ENCODE assay signal across 1 cellular context in the genomic region with DNA sequence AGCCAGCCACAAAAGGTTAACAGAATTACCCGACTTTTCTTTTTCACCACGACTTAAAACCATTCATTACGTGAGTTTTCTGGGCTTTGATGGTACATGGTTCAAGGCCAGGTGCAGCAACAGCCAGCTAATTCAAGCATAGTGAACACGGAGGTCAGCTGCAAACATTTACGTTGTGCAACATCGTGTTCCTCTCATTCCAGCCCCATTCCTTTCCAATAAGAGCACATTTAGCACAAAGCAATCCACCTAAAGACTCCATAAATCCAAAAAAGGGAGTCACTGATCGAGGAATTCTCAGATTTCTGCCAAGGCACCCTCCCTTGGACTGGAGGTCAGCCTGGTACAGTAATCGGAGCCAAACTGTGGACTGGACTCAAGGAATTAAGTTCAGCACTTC.
TF ChIP-seq lines count a peak whose summit lies in the region.

No MANE protein-coding gene starts in this region.

TF ChIP-seq in GM12878, 131 proteins besides CTCF, POLR2A, EP300 and RAD21 (continued from another document):
- TF ChIP-seq PAX5 (IDR thresholded peaks at IDR 0.05; ENCODE audit: borderline replicate concordance, low read depth, low read length) (no peak), BRCA1 (IDR thresholded peaks at IDR 0.05; ENCODE audit: low read depth, low read length) (no peak), MXI1 (IDR thresholded peaks at IDR 0.05; ENCODE audit: low read depth, low read length) (no peak), CBX3 (IDR thresholded peaks at IDR 0.05; ENCODE audit: borderline replicate concordance, low read depth) (no peak), CHD1 (IDR thresholded peaks at IDR 0.05; ENCODE audit: low read depth, low read length) (no peak), CHD2 (IDR thresholded peaks at IDR 0.05; ENCODE audit: borderline replicate concordance, low read depth, low read length) (no peak), TARDBP (IDR thresholded peaks at IDR 0.05; ENCODE audit: borderline replicate concordance) (no peak), TAF1 (IDR thresholded peaks at IDR 0.05; ENCODE audit: borderline replicate concordance, low read depth, low read length) (no peak), SMAD1 (IDR thresholded peaks at IDR 0.05; ENCODE audit: low read depth, partially characterized antibody) (no peak)
- TF ChIP-seq, protein P1, sequence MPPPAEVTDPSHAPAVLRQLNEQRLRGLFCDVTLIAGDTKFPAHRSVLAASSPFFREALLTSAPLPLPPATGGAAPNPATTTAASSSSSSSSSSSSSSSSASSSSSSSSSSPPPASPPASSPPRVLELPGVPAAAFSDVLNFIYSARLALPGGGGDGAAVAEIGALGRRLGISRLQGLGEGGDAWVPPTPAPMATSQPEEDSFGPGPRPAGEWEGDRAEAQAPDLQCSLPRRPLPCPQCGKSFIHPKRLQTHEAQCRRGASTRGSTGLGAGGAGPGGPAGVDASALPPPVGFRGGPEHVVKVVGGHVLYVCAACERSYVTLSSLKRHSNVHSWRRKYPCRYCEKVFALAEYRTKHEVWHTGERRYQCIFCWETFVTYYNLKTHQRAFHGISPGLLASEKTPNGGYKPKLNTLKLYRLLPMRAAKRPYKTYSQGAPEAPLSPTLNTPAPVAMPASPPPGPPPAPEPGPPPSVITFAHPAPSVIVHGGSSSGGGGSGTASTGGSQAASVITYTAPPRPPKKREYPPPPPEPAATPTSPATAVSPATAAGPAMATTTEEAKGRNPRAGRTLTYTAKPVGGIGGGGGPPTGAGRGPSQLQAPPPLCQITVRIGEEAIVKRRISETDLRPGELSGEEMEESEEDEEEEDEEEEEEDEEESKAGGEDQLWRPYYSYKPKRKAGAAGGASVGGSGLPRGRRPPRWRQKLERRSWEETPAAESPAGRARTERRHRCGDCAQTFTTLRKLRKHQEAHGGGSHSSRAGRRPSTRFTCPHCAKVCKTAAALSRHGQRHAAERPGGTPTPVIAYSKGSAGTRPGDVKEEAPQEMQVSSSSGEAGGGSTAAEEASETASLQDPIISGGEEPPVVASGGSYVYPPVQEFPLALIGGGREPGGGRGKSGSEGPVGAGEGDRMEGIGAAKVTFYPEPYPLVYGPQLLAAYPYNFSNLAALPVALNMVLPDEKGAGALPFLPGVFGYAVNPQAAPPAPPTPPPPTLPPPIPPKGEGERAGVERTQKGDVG (CRISPR knock-in tag; IDR thresholded peaks at IDR 0.05), result no peak
- TF ChIP-seq, protein P2, sequence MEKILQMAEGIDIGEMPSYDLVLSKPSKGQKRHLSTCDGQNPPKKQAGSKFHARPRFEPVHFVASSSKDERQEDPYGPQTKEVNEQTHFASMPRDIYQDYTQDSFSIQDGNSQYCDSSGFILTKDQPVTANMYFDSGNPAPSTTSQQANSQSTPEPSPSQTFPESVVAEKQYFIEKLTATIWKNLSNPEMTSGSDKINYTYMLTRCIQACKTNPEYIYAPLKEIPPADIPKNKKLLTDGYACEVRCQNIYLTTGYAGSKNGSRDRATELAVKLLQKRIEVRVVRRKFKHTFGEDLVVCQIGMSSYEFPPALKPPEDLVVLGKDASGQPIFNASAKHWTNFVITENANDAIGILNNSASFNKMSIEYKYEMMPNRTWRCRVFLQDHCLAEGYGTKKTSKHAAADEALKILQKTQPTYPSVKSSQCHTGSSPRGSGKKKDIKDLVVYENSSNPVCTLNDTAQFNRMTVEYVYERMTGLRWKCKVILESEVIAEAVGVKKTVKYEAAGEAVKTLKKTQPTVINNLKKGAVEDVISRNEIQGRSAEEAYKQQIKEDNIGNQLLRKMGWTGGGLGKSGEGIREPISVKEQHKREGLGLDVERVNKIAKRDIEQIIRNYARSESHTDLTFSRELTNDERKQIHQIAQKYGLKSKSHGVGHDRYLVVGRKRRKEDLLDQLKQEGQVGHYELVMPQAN (conservative IDR thresholded peaks at IDR 0.05), result no peak
- TF ChIP-seq, protein P3, sequence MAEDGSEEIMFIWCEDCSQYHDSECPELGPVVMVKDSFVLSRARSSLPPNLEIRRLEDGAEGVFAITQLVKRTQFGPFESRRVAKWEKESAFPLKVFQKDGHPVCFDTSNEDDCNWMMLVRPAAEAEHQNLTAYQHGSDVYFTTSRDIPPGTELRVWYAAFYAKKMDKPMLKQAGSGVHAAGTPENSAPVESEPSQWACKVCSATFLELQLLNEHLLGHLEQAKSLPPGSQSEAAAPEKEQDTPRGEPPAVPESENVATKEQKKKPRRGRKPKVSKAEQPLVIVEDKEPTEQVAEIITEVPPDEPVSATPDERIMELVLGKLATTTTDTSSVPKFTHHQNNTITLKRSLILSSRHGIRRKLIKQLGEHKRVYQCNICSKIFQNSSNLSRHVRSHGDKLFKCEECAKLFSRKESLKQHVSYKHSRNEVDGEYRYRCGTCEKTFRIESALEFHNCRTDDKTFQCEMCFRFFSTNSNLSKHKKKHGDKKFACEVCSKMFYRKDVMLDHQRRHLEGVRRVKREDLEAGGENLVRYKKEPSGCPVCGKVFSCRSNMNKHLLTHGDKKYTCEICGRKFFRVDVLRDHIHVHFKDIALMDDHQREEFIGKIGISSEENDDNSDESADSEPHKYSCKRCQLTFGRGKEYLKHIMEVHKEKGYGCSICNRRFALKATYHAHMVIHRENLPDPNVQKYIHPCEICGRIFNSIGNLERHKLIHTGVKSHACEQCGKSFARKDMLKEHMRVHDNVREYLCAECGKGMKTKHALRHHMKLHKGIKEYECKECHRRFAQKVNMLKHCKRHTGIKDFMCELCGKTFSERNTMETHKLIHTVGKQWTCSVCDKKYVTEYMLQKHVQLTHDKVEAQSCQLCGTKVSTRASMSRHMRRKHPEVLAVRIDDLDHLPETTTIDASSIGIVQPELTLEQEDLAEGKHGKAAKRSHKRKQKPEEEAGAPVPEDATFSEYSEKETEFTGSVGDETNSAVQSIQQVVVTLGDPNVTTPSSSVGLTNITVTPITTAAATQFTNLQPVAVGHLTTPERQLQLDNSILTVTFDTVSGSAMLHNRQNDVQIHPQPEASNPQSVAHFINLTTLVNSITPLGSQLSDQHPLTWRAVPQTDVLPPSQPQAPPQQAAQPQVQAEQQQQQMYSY (CRISPR knock-in tag; IDR thresholded peaks at IDR 0.05), result no peak
- TF ChIP-seq, protein P4, sequence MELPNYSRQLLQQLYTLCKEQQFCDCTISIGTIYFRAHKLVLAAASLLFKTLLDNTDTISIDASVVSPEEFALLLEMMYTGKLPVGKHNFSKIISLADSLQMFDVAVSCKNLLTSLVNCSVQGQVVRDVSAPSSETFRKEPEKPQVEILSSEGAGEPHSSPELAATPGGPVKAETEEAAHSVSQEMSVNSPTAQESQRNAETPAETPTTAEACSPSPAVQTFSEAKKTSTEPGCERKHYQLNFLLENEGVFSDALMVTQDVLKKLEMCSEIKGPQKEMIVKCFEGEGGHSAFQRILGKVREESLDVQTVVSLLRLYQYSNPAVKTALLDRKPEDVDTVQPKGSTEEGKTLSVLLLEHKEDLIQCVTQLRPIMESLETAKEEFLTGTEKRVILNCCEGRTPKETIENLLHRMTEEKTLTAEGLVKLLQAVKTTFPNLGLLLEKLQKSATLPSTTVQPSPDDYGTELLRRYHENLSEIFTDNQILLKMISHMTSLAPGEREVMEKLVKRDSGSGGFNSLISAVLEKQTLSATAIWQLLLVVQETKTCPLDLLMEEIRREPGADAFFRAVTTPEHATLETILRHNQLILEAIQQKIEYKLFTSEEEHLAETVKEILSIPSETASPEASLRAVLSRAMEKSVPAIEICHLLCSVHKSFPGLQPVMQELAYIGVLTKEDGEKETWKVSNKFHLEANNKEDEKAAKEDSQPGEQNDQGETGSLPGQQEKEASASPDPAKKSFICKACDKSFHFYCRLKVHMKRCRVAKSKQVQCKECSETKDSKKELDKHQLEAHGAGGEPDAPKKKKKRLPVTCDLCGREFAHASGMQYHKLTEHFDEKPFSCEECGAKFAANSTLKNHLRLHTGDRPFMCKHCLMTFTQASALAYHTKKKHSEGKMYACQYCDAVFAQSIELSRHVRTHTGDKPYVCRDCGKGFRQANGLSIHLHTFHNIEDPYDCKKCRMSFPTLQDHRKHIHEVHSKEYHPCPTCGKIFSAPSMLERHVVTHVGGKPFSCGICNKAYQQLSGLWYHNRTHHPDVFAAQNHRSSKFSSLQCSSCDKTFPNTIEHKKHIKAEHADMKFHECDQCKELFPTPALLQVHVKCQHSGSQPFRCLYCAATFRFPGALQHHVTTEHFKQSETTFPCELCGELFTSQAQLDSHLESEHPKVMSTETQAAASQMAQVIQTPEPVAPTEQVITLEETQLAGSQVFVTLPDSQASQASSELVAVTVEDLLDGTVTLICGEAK (IDR thresholded peaks at IDR 0.05; ENCODE audit: borderline replicate concordance), result no peak
